29 cellular contexts compared by ENCODE assay signal in genomic region chr2:39275016-39275415, GRCh38. TPM values are rescaled to one million over a fixed set of nuclear protein-coding genes. Genes with fewer than 3 reads are reported as not detected.
DNase-seq lines count a peak whose midpoint lies in the region; ATAC-seq, FAIRE-seq and TF ChIP-seq lines count a peak whose summit lies in the region.
"Had no signal": no experiment of that assay in that cellular context is flagged by ENCODE, and none has a peak within 500 bp of the region (broad histone marks: within the 10 kb centered on the region; RNA-seq: fewer than 3 reads in every experiment).

No MANE protein-coding gene starts in this region.

- peak; percentile 81 for ATAC-seq in esophagus mucosa
- ATAC-seq in effector memory CD8-positive, alpha-beta T cell (replicated peaks), result no peak
- ATAC-seq: activated T-helper 17 cell treated with anti-CD3 and anti-CD28 coated beads, Interleukin-2, amount 50 U/mL, for 72 hours; K562 had no signal

- H3K4me3 Mint-ChIP-seq in effector memory CD8-positive, alpha-beta T cell, result no peak overlapping the region
- H3K4me3 Mint-ChIP-seq: activated CD4-positive, alpha-beta memory T cell treated with anti-CD3 and anti-CD28 coated beads for 36 hours; activated naive CD8-positive, alpha-beta T cell; activated T-helper 17 cell treated with anti-CD3 and anti-CD28 coated beads, Interleukin-2, amount 50 U/mL, for 72 hours; CD4-positive, alpha-beta memory T cell; central memory CD8-positive, alpha-beta T cell had no signal

- no peak for DNase-seq in H54 (ENCODE audit: insufficient read length, low spot score)
- peak; percentile 20 for DNase-seq in MG63
- DNase-seq in activated gamma-delta T cell treated with Interleukin-2 at 50 U/mL for 16 hours, result no peak
- no peak for DNase-seq in H7
- DNase-seq in effector memory CD8-positive, alpha-beta T cell, result no peak
- DNase-seq in DMS153 treated with DMSO at 0.1 percent for 48 hours (lab: John Stamatoyannopoulos, UW; ENCODE audit: unreplicated experiment), result no peak
- DNase-seq: activated CD4-positive, alpha-beta memory T cell treated with anti-CD3 and anti-CD28 coated beads for 36 hours; activated CD8-positive, alpha-beta memory T cell treated with anti-CD3 and anti-CD28 coated beads, Interleukin-2, amount 50 U/mL, for 48 hours; aorta; CD4-positive, alpha-beta memory T cell; dermis blood vessel endothelial cell; head of caudate nucleus; left cardiac atrium; mesendoderm; NCI-H1436; NCI-H2107; OCI-M1; SIG-M5; stimulated activated CD4-positive, alpha-beta T cell treated with anti-CD3 and anti-CD28 coated beads, Interleukin-4, amount 100 ng/mL, for 24 hours; stimulated activated naive CD4-positive, alpha-beta T cell treated with Interleukin-2 at 50 U/mL for 16 hours had no signal

- H3K36me3 ChIP-seq in MG63, result peaks cover 17% of the 10 kb centered on the region
- peaks cover 4% of the 10 kb centered on the region for H3K36me3 ChIP-seq in H7 (replicated peaks; ENCODE audit: control insufficient read depth, insufficient read depth, low read length)

- no peak for TF ChIP-seq POLR2A in H54 (IDR thresholded peaks at IDR 0.05; ENCODE audit: low read depth, low read length)

- no peaks in the 10 kb centered on the region for H3K9me3 Mint-ChIP-seq in effector memory CD8-positive, alpha-beta T cell
- H3K9me3 Mint-ChIP-seq: activated CD4-positive, alpha-beta memory T cell treated with anti-CD3 and anti-CD28 coated beads for 36 hours; activated T-helper 17 cell treated with anti-CD3 and anti-CD28 coated beads, Interleukin-2, amount 50 U/mL, for 72 hours; CD4-positive, alpha-beta memory T cell; central memory CD8-positive, alpha-beta T cell had no signal

- no peaks in the 10 kb centered on the region for H3K27me3 Mint-ChIP-seq in effector memory CD8-positive, alpha-beta T cell
- H3K27me3 Mint-ChIP-seq: activated CD4-positive, alpha-beta memory T cell treated with anti-CD3 and anti-CD28 coated beads for 36 hours; activated naive CD8-positive, alpha-beta T cell; activated T-helper 17 cell treated with anti-CD3 and anti-CD28 coated beads, Interleukin-2, amount 50 U/mL, for 72 hours; CD4-positive, alpha-beta memory T cell; central memory CD8-positive, alpha-beta T cell had no signal

- no peak overlapping the region for H3K27ac Mint-ChIP-seq in effector memory CD8-positive, alpha-beta T cell
- H3K27ac Mint-ChIP-seq: activated CD4-positive, alpha-beta memory T cell treated with anti-CD3 and anti-CD28 coated beads for 36 hours; activated naive CD8-positive, alpha-beta T cell; activated T-helper 17 cell treated with anti-CD3 and anti-CD28 coated beads, Interleukin-2, amount 50 U/mL, for 72 hours; CD4-positive, alpha-beta memory T cell had no signal

- FAIRE-seq in H54 (lab: Jason Lieb, UNC), result peak; percentile 90
- FAIRE-seq: GM18507, K562 had no signal

- no peaks in the 10 kb centered on the region for H3K27me3 ChIP-seq in MG63
- H3K27me3 ChIP-seq in H7 (ENCODE audit: control insufficient read depth, insufficient read depth, low read length), result no peaks in the 10 kb centered on the region

- no peak overlapping the region for H3K4me3 ChIP-seq in MG63
- no peak overlapping the region for H3K4me3 ChIP-seq in H7 (ENCODE audit: insufficient read depth, low read depth, low read length)
- H3K4me3 ChIP-seq: HAP-1, K562, thoracic aorta had no signal

- H3K4me1 Mint-ChIP-seq in effector memory CD8-positive, alpha-beta T cell (ENCODE audit: low read depth in 2 of 2), result no peaks in the 10 kb centered on the region
- H3K4me1 Mint-ChIP-seq: activated T-helper 17 cell treated with anti-CD3 and anti-CD28 coated beads, Interleukin-2, amount 50 U/mL, for 72 hours; CD4-positive, alpha-beta memory T cell; central memory CD8-positive, alpha-beta T cell had no signal

- H3K9me3 ChIP-seq in MG63, result no peaks in the 10 kb centered on the region
- H3K9me3 ChIP-seq: HAP-1, thoracic aorta had no signal

- peaks cover 10% of the 10 kb centered on the region for H3K36me3 Mint-ChIP-seq in effector memory CD8-positive, alpha-beta T cell (ENCODE audit: insufficient read depth)

RNA-seq across cellular contexts. Expression of gene CDKL4, which starts 31.2 kb away (rescaled TPM):
- 0.30 TPM in 1 of 2 replicates, not detected in the other for total RNA-seq in MG63 (2014; rRNA removed; shearing (Covaris generic); ENCODE audit: low replicate concordance)
- 0.28 TPM for total RNA-seq in esophagus mucosa
- 0.41 TPM in 1 of 2 replicates, not detected in the other for total RNA-seq in H7 (2014; rRNA removed; shearing (Covaris generic))
- total RNA-seq: K562, NCI-H460 had no signal
